1 cellular context compared by ENCODE assay signal in the genomic region with DNA sequence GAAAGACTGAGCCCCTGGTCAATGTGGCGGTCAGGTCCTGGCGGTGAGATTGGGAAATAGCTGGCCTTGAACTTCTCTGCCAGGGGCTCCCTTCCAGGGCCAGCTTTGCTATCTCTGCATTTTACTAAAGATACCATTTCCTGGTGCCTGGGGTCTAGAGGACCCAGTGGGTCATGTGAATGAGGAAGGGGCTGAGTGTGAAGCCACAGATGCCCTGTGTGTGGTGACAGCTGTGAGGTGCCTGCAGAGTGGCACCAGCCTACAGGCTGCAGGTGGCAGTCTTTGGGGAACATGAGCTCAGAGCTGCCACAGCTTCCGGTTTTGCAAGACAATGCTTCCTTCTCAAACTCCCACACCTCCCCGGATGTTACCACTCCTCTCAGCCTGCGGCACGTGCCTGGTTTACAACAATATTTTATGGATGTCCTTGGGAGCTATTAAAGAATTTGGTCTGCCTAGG.
TF ChIP-seq lines count a peak whose summit lies in the region.

No MANE protein-coding gene starts in this region.

TF ChIP-seq in liver, 16 proteins besides CTCF, POLR2A, EP300 and RAD21 (continued from another document):
- TF ChIP-seq, protein P1, sequence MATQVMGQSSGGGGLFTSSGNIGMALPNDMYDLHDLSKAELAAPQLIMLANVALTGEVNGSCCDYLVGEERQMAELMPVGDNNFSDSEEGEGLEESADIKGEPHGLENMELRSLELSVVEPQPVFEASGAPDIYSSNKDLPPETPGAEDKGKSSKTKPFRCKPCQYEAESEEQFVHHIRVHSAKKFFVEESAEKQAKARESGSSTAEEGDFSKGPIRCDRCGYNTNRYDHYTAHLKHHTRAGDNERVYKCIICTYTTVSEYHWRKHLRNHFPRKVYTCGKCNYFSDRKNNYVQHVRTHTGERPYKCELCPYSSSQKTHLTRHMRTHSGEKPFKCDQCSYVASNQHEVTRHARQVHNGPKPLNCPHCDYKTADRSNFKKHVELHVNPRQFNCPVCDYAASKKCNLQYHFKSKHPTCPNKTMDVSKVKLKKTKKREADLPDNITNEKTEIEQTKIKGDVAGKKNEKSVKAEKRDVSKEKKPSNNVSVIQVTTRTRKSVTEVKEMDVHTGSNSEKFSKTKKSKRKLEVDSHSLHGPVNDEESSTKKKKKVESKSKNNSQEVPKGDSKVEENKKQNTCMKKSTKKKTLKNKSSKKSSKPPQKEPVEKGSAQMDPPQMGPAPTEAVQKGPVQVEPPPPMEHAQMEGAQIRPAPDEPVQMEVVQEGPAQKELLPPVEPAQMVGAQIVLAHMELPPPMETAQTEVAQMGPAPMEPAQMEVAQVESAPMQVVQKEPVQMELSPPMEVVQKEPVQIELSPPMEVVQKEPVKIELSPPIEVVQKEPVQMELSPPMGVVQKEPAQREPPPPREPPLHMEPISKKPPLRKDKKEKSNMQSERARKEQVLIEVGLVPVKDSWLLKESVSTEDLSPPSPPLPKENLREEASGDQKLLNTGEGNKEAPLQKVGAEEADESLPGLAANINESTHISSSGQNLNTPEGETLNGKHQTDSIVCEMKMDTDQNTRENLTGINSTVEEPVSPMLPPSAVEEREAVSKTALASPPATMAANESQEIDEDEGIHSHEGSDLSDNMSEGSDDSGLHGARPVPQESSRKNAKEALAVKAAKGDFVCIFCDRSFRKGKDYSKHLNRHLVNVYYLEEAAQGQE (IDR thresholded peaks at IDR 0.05) = no peak
- TF ChIP-seq FOXA2 (IDR thresholded peaks at IDR 0.05) = no peak
